8 cellular contexts compared by ENCODE assay signal in the genomic region with DNA sequence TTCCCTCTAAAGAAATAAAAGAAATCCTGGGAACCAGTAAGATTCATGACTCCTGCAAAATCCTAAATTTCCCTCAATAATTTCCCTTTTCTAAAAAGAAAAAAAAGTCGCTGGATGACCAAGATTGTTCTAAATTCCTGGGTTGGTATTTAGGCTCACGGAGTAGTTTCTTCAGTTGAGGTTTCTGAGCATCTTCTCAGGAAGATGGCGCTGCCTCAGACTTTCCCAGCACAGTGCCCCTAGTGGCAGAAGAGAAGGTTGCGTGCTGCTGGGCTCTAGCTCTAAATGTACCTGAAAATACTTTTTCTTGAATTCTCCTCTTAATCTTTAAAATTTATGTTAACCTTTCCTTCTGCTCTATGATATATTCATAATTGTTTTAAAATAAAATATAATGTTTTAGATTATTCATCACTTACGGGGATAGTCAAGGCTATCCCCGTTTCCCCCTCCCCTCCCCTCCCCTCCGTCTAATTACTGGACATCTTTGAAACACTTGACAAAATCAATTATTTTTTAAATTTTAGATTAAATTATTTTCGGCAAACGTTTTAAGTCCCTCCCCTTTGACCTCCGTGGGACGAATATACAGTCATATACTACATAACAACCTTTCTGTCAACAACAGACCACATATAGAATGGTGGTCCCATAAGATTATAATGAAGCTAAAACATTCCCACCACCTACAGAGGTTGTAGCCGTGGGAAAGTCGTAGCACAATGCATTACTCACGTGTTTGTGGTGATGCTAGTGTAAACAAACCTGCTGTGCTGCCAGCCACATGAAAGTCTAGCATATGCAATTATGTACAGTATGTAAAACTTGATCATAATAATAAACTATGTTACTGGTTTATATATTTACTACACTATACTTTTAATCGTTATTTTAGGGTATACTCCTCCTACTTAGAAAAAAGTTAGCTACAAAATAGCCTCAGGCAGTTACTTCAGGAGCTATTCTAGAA. TPM values are rescaled to one million over a fixed set of nuclear protein-coding genes. Genes with fewer than 3 reads are reported as not detected.
A peak's percentile ranks its signal among the peaks of the same experiment; 100 is the strongest.
DNase-seq lines count a peak whose midpoint lies in the region; ATAC-seq and TF ChIP-seq lines count a peak whose summit lies in the region.

No MANE protein-coding gene starts in this region.

- TF ChIP-seq CTCF in HCT116 (IDR thresholded peaks at IDR 0.05 in 2 of 3, conservative IDR thresholded peaks at IDR 0.05 in 1 of 3; ENCODE audit: borderline replicate concordance in 1 of 3, insufficient read depth in 1 of 3, low read depth in 2 of 3, low read length in 2 of 3) (peak; percentile 86 to 96 (median 95)), hepatocyte (IDR thresholded peaks at IDR 0.05; ENCODE audit: poor library complexity) (peak; percentile 67)

- RAD21 ChIA-PET in HCT116 (lab: Charles Lee; ENCODE audit: low non-redundant PET in 1 of 2, low total read pairs in 2 of 2, uncharacterized antibody in 2 of 2, unreplicated experiment in 2 of 2), result no interaction called here

- peak; percentile 57 for TF ChIP-seq RAD21 in HCT116 (IDR thresholded peaks at IDR 0.05; ENCODE audit: low read depth)

- CTCF ChIA-PET in HCT116 (lab: Charles Lee), result interaction anchor here (0.6 to 1.6 kb wide), 11 partner anchors 9 to 1535 kb away, joined by 3 to 16 read pairs (median 3); no protein-coding TSS in a partner anchor

- DNase-seq in DMS53 treated with DMSO at 0.1 percent for 48 hours (lab: John Stamatoyannopoulos, UW; ENCODE audit: unreplicated experiment) (peak; percentile 11), HCT116 (ENCODE audit: low read depth, low spot score) (peak; percentile 51), SK-MEL-5 (ENCODE audit: low read depth, low spot score) (peak; percentile 61), hepatocyte (ENCODE audit: low spot score) (peak; percentile 57), posterior vena cava (ENCODE audit: low spot score) (no peak)
- DNase-seq in activated gamma-delta T cell treated with anti-CD3 and anti-CD28 coated beads, Interleukin-2, amount 50 U/mL, for 16 hours (ENCODE audit: low read depth), result peak; percentile 26
- DNase-seq in stimulated activated CD4-positive, alpha-beta T cell treated with anti-CD3 and anti-CD28 coated beads, Interleukin-4, amount 100 ng/mL, for 1 hour, result peak; percentile 65

- intact Hi-C loops in HCT116 (cut with micrococcal nuclease), result no loop called here
- intact Hi-C loops in posterior vena cava (cut with DNase I), result no loop called here

- no peak for TF ChIP-seq POLR2A in HCT116 (IDR thresholded peaks at IDR 0.05; ENCODE audit: borderline replicate concordance, extremely low read depth, insufficient read depth, insufficient read length)

- H3K4me1 ChIP-seq in HCT116 (ENCODE audit: control insufficient read depth in 1 of 2, insufficient read depth in 2 of 2, low read length in 2 of 2) (peaks cover 0 to 8% of the 10 kb centered on the region in 2 experiments; a peak in 1 of 4 replicates), hepatocyte (ENCODE audit: insufficient read depth) (peaks cover 1% of the 10 kb centered on the region)

- 62% methylated on average over 15 of the region's 15 CpGs for WGBS in hepatocyte (ENCODE audit: low lambda C conversion rate, missing lambda C conversion rate)

- H3K4me3 ChIP-seq in HCT116 (replicated peaks in 1 of 2; ENCODE audit: low read depth in 1 of 2, low read length in 2 of 2) (no peak overlapping the region), hepatocyte (no peak overlapping the region)

- in situ Hi-C loops in SK-MEL-5 (cut with HindIII; ENCODE audit: low pct_unique_long_range_greater_than_20kb, low sequenced_read_pairs), result no loop called here

- no peaks in the 10 kb centered on the region for H4K20me1 ChIP-seq in HCT116 (ENCODE audit: insufficient read depth)
- H4K20me1 ChIP-seq in hepatocyte (ENCODE audit: insufficient read depth, poor library complexity, severe bottlenecking), result no peaks in the 10 kb centered on the region

- H3K27ac ChIP-seq in HCT116 (ENCODE audit: low read depth, low read length), result no peak overlapping the region
- no peak overlapping the region for H3K27ac ChIP-seq in hepatocyte

- no peaks in the 10 kb centered on the region for H3K79me2 ChIP-seq in HCT116 (ENCODE audit: insufficient read depth, low read length)
- H3K79me2 ChIP-seq in hepatocyte, result no peaks in the 10 kb centered on the region

- POLR2A ChIA-PET in HCT116 (lab: Charles Lee), result interaction anchor here (0.7 kb wide), 1 partner anchor 440 kb away, joined by 8 read pairs; no protein-coding TSS in a partner anchor

- ATAC-seq in HCT116 (peak; percentile 96), HG03196 (IDR thresholded peaks at IDR 0.05; ENCODE audit: unreplicated experiment) (no peak)

- no peaks in the 10 kb centered on the region for H3K36me3 ChIP-seq in HCT116 (ENCODE audit: control insufficient read depth in 1 of 2, insufficient read depth in 2 of 2, low read length in 2 of 2)
- H3K36me3 ChIP-seq in hepatocyte (replicated peaks; ENCODE audit: insufficient read depth, low read depth), result no peaks in the 10 kb centered on the region

- H3K9me3 ChIP-seq in HCT116 (ENCODE audit: control insufficient read depth in 1 of 2, insufficient read depth in 1 of 2, low read depth in 1 of 2, low read length in 2 of 2) (no peaks in the 10 kb centered on the region), hepatocyte (ENCODE audit: low read depth) (no peaks in the 10 kb centered on the region)

- no peaks in the 10 kb centered on the region for H3K9me2 ChIP-seq in HCT116 (ENCODE audit: insufficient read depth)
- H3K9me2 ChIP-seq in hepatocyte (replicated peaks; ENCODE audit: insufficient read depth), result no peaks in the 10 kb centered on the region

- no TSS peak for BruUV-seq in HCT116 (replicated peaks; lab: Mats Ljungman, UMichigan)

- H3K4me2 ChIP-seq in HCT116 (ENCODE audit: low read length), result peak overlapping the region; percentile 30; the same call in 1 of the 2 replicates
- H3K4me2 ChIP-seq in hepatocyte, result no peak overlapping the region

- no peak overlapping the region for H3K9ac ChIP-seq in HCT116 (ENCODE audit: low read length)

- H3K27me3 ChIP-seq in HCT116 (ENCODE audit: insufficient read depth, low read length) (no peaks in the 10 kb centered on the region), hepatocyte (no peaks in the 10 kb centered on the region)

- peak overlapping the region; percentile 98 for H2AFZ ChIP-seq in HCT116 (ENCODE audit: low read depth, low read length, poor library complexity, severe bottlenecking)
- no peak overlapping the region for H2AFZ ChIP-seq in hepatocyte

TF ChIP-seq in HCT116, 20 proteins besides CTCF, POLR2A, EP300 and RAD21:
- 0 out of 2 replicates have a peak, but pooled peaks have one; percentile 48 for TF ChIP-seq CBX3 (IDR thresholded peaks at IDR 0.05; ENCODE audit: low read depth)
- peak; percentile 85 for TF ChIP-seq YY1 (IDR thresholded peaks at IDR 0.05; ENCODE audit: extremely low read depth, insufficient replicate concordance, low read depth, low read length)
- TF ChIP-seq SRF (IDR thresholded peaks at IDR 0.05; ENCODE audit: low read depth), result no peak
- no peak for TF ChIP-seq SP1 (IDR thresholded peaks at IDR 0.05; ENCODE audit: low read depth)
- TF ChIP-seq, protein P1, sequence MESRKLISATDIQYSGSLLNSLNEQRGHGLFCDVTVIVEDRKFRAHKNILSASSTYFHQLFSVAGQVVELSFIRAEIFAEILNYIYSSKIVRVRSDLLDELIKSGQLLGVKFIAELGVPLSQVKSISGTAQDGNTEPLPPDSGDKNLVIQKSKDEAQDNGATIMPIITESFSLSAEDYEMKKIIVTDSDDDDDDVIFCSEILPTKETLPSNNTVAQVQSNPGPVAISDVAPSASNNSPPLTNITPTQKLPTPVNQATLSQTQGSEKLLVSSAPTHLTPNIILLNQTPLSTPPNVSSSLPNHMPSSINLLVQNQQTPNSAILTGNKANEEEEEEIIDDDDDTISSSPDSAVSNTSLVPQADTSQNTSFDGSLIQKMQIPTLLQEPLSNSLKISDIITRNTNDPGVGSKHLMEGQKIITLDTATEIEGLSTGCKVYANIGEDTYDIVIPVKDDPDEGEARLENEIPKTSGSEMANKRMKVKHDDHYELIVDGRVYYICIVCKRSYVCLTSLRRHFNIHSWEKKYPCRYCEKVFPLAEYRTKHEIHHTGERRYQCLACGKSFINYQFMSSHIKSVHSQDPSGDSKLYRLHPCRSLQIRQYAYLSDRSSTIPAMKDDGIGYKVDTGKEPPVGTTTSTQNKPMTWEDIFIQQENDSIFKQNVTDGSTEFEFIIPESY (IDR thresholded peaks at IDR 0.05; ENCODE audit: extremely low read depth, insufficient replicate concordance, low read length), result no peak

RNA-seq across cellular contexts. Expression of a gene that starts 41.0 kb away (rescaled TPM):
- total RNA-seq in HCT116 (2021; ENCODE audit: unreplicated experiment) (29.3 TPM), hepatocyte (19.4 and 26.9 TPM in 2 replicates), posterior vena cava (10 to 100 TPM; 11.2 to 14.2 TPM)
- polyA plus RNA-seq in HCT116 (2012), result 14.7 and 16.0 TPM in 2 replicates
- 30.4 and 33.9 TPM in 2 replicates for total RNA-seq in SK-MEL-5 (2014; rRNA removed; shearing (Covaris generic))
- polyA plus RNA-seq in SK-MEL-5 (2015; cell fraction: cytosol; rRNA removed), result 20.3 and 22.3 TPM in 2 replicates
- 22.6 and 23.5 TPM in 2 replicates for polyA plus RNA-seq in SK-MEL-5 (2015; cell fraction: nucleus; rRNA removed)
- 20.1 and 23.5 TPM in 2 replicates for polyA plus RNA-seq in hepatocyte
